In the genomic region with DNA sequence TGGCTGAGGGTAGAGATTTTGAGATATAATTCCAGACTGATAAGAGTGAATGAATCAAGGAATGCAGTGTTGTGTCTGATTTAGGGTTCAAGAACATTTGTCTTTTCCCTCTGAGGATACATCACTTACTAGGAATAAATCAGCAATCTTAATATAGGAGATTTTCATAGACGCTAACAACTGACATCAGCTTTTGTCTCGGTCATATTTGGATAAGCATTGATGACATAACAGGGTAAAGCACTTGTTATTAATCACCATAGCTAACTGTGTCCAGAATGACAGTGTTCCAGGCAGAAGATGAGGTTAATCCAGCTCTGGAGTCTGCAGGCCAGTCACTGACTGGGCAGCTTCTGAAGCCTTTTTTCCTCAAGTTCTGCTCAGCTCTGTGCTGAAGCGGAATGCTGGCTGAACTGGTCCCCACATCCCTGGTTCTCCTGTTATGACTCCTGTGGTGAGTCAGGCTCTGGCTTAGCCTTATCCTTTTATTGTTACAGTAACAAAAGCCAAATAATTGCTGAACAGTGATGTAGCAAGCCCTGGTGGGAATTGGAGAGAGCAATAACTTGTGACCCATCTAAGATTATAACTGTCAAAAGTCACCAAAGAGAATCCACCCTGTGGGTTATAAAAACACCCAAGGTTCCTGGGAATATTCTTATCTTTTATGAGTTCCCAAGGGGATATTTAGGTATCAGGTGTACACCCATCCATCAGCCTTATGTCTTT, we compare ENCODE assay signal across 8 cellular contexts. TPM values are rescaled to one million over a fixed set of nuclear protein-coding genes. Genes with fewer than 3 reads are reported as not detected.
DNase-seq lines count a peak whose midpoint lies in the region; ATAC-seq and TF ChIP-seq lines count a peak whose summit lies in the region.

No MANE protein-coding gene starts in this region.

- H3K27me3 ChIP-seq in GM23338 (ENCODE audit: insufficient read depth): no peaks in the 10 kb centered on the region

- DNase-seq in AG08395 (ENCODE audit: low spot score): peak; percentile 94
- no peak for DNase-seq in GM23338 (ENCODE audit: low spot score)
- no peak for DNase-seq in activated CD4-positive, alpha-beta memory T cell treated with anti-CD3 and anti-CD28 coated beads, Interleukin-2, amount 10 ng/mL, durations not matched to agents 7 days and 5 days
- DNase-seq in glomerular visceral epithelial cell (ENCODE audit: extremely low spot score): peak; percentile 86
- peak; percentile 99 for DNase-seq in retinal pigment epithelial cell (ENCODE audit: low read depth)
- DNase-seq in effector CD8-positive, alpha-beta T cell (lab: John Stamatoyannopoulos, UW): no peak
- DNase-seq in mesenteric fat pad (ENCODE audit: low spot score): no peak

- H3K27me3 Mint-ChIP-seq in GM23338 (ENCODE audit: insufficient read depth, low read depth, poor library complexity): peaks cover 3% of the 10 kb centered on the region
- H3K27me3 Mint-ChIP-seq in activated CD4-positive, alpha-beta memory T cell treated with anti-CD3 and anti-CD28 coated beads, Interleukin-2, amount 10 ng/mL, durations not matched to agents 7 days and 5 days: no peaks in the 10 kb centered on the region

- POLR2A ChIA-PET in activated CD4-positive, alpha-beta memory T cell treated with anti-CD3 and anti-CD28 coated beads, Interleukin-2, amount 10 ng/mL, durations not matched to agents 7 days and 5 days (lab: Charles Lee): interaction anchor here (0.9 to 1.3 kb wide), 3 partner anchors 13 to 88 kb away, joined by 3 read pairs; no protein-coding TSS in a partner anchor

- TF ChIP-seq CTCF in GM23338 (conservative IDR thresholded peaks at IDR 0.05; ENCODE audit: low read depth in 2 of 2) (no peak), retinal pigment epithelial cell (conservative IDR thresholded peaks at IDR 0.05; ENCODE audit: low read depth, low read length) (no peak)

- no peak overlapping the region for H3K4me2 ChIP-seq in GM23338

- CTCF ChIA-PET in activated CD4-positive, alpha-beta memory T cell treated with anti-CD3 and anti-CD28 coated beads, Interleukin-2, amount 10 ng/mL, durations not matched to agents 7 days and 5 days (lab: Charles Lee): interaction anchor here (0.6 to 1.1 kb wide), 2 partner anchors 41 to 650 kb away, joined by 3 read pairs; no protein-coding TSS in a partner anchor

- no peak overlapping the region for H3K4me3 ChIP-seq in GM23338
- peak overlapping the region; percentile 28 for H3K4me3 ChIP-seq in retinal pigment epithelial cell (ENCODE audit: low read length)

- no peaks in the 10 kb centered on the region for H3K9me3 Mint-ChIP-seq in GM23338
- H3K9me3 Mint-ChIP-seq in activated CD4-positive, alpha-beta memory T cell treated with anti-CD3 and anti-CD28 coated beads, Interleukin-2, amount 10 ng/mL, durations not matched to agents 7 days and 5 days: no peaks in the 10 kb centered on the region

- peaks cover 11% of the 10 kb centered on the region for H3K79me2 ChIP-seq in GM23338 (replicated peaks; ENCODE audit: insufficient read depth)

- H3K27ac ChIP-seq in GM23338 (ENCODE audit: low read depth): no peak overlapping the region; the same call in 1 of the 2 replicates

- H3K4me1 ChIP-seq in GM23338 (ENCODE audit: insufficient read depth): peaks cover 20% of the 10 kb centered on the region

- H3K4me1 Mint-ChIP-seq in GM23338: peaks cover 21% of the 10 kb centered on the region
- H3K4me1 Mint-ChIP-seq in activated CD4-positive, alpha-beta memory T cell treated with anti-CD3 and anti-CD28 coated beads, Interleukin-2, amount 10 ng/mL, durations not matched to agents 7 days and 5 days: peaks cover 43% of the 10 kb centered on the region

- H3F3A ChIP-seq in GM23338 (replicated peaks; ENCODE audit: low read depth): no peaks in the 10 kb centered on the region

- no peak overlapping the region for H3K4me3 Mint-ChIP-seq in GM23338
- H3K4me3 Mint-ChIP-seq in activated CD4-positive, alpha-beta memory T cell treated with anti-CD3 and anti-CD28 coated beads, Interleukin-2, amount 10 ng/mL, durations not matched to agents 7 days and 5 days: peak overlapping the region; percentile 7

- peak overlapping the region; percentile 1; the same call in 1 of the 2 replicates for H3K27ac Mint-ChIP-seq in GM23338
- H3K27ac Mint-ChIP-seq in activated CD4-positive, alpha-beta memory T cell treated with anti-CD3 and anti-CD28 coated beads, Interleukin-2, amount 10 ng/mL, durations not matched to agents 7 days and 5 days: peak overlapping the region; percentile 55

- H3K36me3 Mint-ChIP-seq in GM23338 (ENCODE audit: low read depth): no peaks in the 10 kb centered on the region
- H3K36me3 Mint-ChIP-seq in activated CD4-positive, alpha-beta memory T cell treated with anti-CD3 and anti-CD28 coated beads, Interleukin-2, amount 10 ng/mL, durations not matched to agents 7 days and 5 days (ENCODE audit: low read depth): peaks cover 2% of the 10 kb centered on the region

- no peak overlapping the region for H2AFZ ChIP-seq in GM23338

- no peaks in the 10 kb centered on the region for H3K36me3 ChIP-seq in GM23338 (ENCODE audit: insufficient read depth)

- H3K9me2 ChIP-seq in GM23338 (ENCODE audit: insufficient read depth): no peaks in the 10 kb centered on the region

- no peaks in the 10 kb centered on the region for H4K20me1 ChIP-seq in GM23338 (replicated peaks; ENCODE audit: insufficient read depth)

- ATAC-seq in GM23338 (peak; percentile 32; the same call in 1 of the 3 replicates), HG03442 (IDR thresholded peaks at IDR 0.05; ENCODE audit: unreplicated experiment) (no peak)

TF ChIP-seq in GM23338, 12 proteins besides CTCF, POLR2A, EP300 and RAD21 (continues in another document):
- no peak for TF ChIP-seq STAT1 (IDR thresholded peaks at IDR 0.05; ENCODE audit: unreplicated experiment)
- TF ChIP-seq JUNB (IDR thresholded peaks at IDR 0.05; ENCODE audit: unreplicated experiment): no peak
- TF ChIP-seq ZNF114 (CRISPR knock-in tag; IDR thresholded peaks at IDR 0.05): no peak
- no peak for TF ChIP-seq EZH2phosphoT487 (IDR thresholded peaks at IDR 0.05; ENCODE audit: unreplicated experiment)
- TF ChIP-seq ZNF462 (CRISPR knock-in tag; IDR thresholded peaks at IDR 0.05): no peak
- TF ChIP-seq CREB1 (CRISPR knock-in tag; IDR thresholded peaks at IDR 0.05; ENCODE audit: low read depth): no peak
- no peak for TF ChIP-seq POLR2AphosphoS5 (IDR thresholded peaks at IDR 0.05; ENCODE audit: low read depth)

RNA-seq across cellular contexts. Expression of gene FNIP2, which starts 41.8 kb away (rescaled TPM):
- 17.2 and 32.4 TPM in 2 replicates for total RNA-seq in GM23338 (2014; rRNA removed; shearing (Covaris generic))
- 2.7 TPM in 2 replicates for polyA plus RNA-seq in GM23338 (2016; fragmentation: Nextera tagmentation; extraction: Ambion mirVana)
- total RNA-seq in activated CD4-positive, alpha-beta memory T cell treated with anti-CD3 and anti-CD28 coated beads, Interleukin-2, amount 10 ng/mL, durations not matched to agents 7 days and 5 days: 10 to 100 TPM; 16.9 to 17.3 TPM
- 57.2 TPM for total RNA-seq in mesenteric fat pad

Comparison
In these comparisons a context has a peak if more than half of its experiments do, and no peak if none do; other contexts are left out.
1. DNase-seq: peak in AG08395 (single experiment), glomerular visceral epithelial cell (single experiment) and retinal pigment epithelial cell (single experiment); none in GM23338 (single experiment), activated CD4-positive, alpha-beta memory T cell treated with anti-CD3 and anti-CD28 coated beads, Interleukin-2, amount 10 ng/mL, durations not matched to agents 7 days and 5 days (single experiment), effector CD8-positive, alpha-beta T cell (single experiment) and mesenteric fat pad (single experiment).